In the genomic region with DNA sequence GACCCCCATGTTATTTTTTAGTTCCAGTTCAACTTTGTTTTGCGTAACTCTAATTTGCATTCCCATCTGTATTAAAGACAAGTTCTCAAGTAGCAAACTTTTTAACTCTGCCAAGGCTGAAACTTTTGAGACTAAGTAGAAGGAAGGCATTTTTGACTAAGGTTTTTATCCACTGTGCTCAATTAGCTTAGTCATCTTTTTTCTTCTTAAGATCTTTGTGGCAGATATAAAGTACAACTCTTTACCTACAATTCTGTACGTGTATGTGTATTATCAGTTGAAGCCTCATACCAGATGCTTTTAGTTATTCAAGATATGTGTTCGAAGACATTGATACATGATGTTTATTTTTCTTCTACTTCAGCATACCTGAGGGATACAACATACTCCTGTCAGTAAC, we compare ENCODE assay signal across 17 cellular contexts.
"Had no signal": no experiment of that assay in that cellular context is flagged by ENCODE, and none has a peak within 500 bp of the region (broad histone marks: within the 10 kb centered on the region; RNA-seq: fewer than 3 reads in every experiment).

No MANE protein-coding gene starts in this region.

- DNase-seq: activated CD4-positive, CD25-positive, alpha-beta regulatory T cell treated with anti-CD3 and anti-CD28 coated beads, Interleukin-2, amount 50 U/mL, for 72 hours; activated CD8-positive, alpha-beta memory T cell treated with anti-CD3 and anti-CD28 coated beads, Interleukin-2, amount 50 U/mL, for 48 hours; activated CD8-positive, alpha-beta T cell treated with anti-CD3 and anti-CD28 coated beads for 36 hours; activated effector memory CD4-positive, alpha-beta T cell treated with Interleukin-2 at 50 U/mL for 16 hours; activated naive CD8-positive, alpha-beta T cell treated with anti-CD3 and anti-CD28 coated beads, Interleukin-2, amount 10 ng/mL, durations not matched to agents 7 days and 5 days; colonic mucosa; kidney; left ventricle myocardium inferior; mesendoderm; pancreas; retina; stimulated activated CD4-positive, alpha-beta T cell treated with anti-CD3 and anti-CD28 coated beads, Interleukin-15, amount 100 ng/mL, for 24 hours; stimulated activated CD4-positive, alpha-beta T cell treated with anti-CD3 and anti-CD28 coated beads, Interleukin-4, amount 100 ng/mL, for 24 hours; upper lobe of right lung had no signal

- H3K9me3 Mint-ChIP-seq: activated CD8-positive, alpha-beta T cell treated with anti-CD3 and anti-CD28 coated beads for 36 hours; activated naive CD8-positive, alpha-beta T cell treated with anti-CD3 and anti-CD28 coated beads, Interleukin-2, amount 10 ng/mL, durations not matched to agents 7 days and 5 days; neural progenitor cell; stimulated activated naive CD8-positive, alpha-beta T cell treated with anti-CD3 and anti-CD28 coated beads, Interleukin-15, Interleukin-2, amounts not matched to agents 100 ng/mL and 50 ng/mL, for 24 hours; T-helper 2 cell treated with Interferon-gamma antibody and Interleukin-4, amounts not matched to agents 5 μg/mL and 100 μg/mL, for 36 hours had no signal

- H3K27ac Mint-ChIP-seq: activated CD8-positive, alpha-beta T cell treated with anti-CD3 and anti-CD28 coated beads for 36 hours; activated naive CD8-positive, alpha-beta T cell treated with anti-CD3 and anti-CD28 coated beads, Interleukin-2, amount 10 ng/mL, durations not matched to agents 7 days and 5 days; neural progenitor cell; stimulated activated naive CD8-positive, alpha-beta T cell treated with anti-CD3 and anti-CD28 coated beads, Interleukin-15, Interleukin-2, amounts not matched to agents 100 ng/mL and 50 ng/mL, for 24 hours had no signal

- H3K27me3 Mint-ChIP-seq: activated CD8-positive, alpha-beta T cell treated with anti-CD3 and anti-CD28 coated beads for 36 hours; activated naive CD8-positive, alpha-beta T cell treated with anti-CD3 and anti-CD28 coated beads, Interleukin-2, amount 10 ng/mL, durations not matched to agents 7 days and 5 days; stimulated activated naive CD8-positive, alpha-beta T cell treated with anti-CD3 and anti-CD28 coated beads, Interleukin-15, Interleukin-2, amounts not matched to agents 100 ng/mL and 50 ng/mL, for 24 hours had no signal

- H3K4me1 Mint-ChIP-seq: neural progenitor cell had no signal

- H3K4me3 Mint-ChIP-seq: activated CD8-positive, alpha-beta T cell treated with anti-CD3 and anti-CD28 coated beads for 36 hours; activated naive CD8-positive, alpha-beta T cell treated with anti-CD3 and anti-CD28 coated beads, Interleukin-2, amount 10 ng/mL, durations not matched to agents 7 days and 5 days; neural progenitor cell; stimulated activated naive CD8-positive, alpha-beta T cell treated with anti-CD3 and anti-CD28 coated beads, Interleukin-15, Interleukin-2, amounts not matched to agents 100 ng/mL and 50 ng/mL, for 24 hours; T-helper 2 cell treated with Interferon-gamma antibody and Interleukin-4, amounts not matched to agents 5 μg/mL and 100 μg/mL, for 36 hours had no signal

- FAIRE-seq: pancreas had no signal

- ATAC-seq: activated CD8-positive, alpha-beta T cell treated with anti-CD3 and anti-CD28 coated beads for 36 hours; pancreas; upper lobe of right lung had no signal
